Comparison of ENCODE assay signal across 8 cellular contexts in the genomic region with DNA sequence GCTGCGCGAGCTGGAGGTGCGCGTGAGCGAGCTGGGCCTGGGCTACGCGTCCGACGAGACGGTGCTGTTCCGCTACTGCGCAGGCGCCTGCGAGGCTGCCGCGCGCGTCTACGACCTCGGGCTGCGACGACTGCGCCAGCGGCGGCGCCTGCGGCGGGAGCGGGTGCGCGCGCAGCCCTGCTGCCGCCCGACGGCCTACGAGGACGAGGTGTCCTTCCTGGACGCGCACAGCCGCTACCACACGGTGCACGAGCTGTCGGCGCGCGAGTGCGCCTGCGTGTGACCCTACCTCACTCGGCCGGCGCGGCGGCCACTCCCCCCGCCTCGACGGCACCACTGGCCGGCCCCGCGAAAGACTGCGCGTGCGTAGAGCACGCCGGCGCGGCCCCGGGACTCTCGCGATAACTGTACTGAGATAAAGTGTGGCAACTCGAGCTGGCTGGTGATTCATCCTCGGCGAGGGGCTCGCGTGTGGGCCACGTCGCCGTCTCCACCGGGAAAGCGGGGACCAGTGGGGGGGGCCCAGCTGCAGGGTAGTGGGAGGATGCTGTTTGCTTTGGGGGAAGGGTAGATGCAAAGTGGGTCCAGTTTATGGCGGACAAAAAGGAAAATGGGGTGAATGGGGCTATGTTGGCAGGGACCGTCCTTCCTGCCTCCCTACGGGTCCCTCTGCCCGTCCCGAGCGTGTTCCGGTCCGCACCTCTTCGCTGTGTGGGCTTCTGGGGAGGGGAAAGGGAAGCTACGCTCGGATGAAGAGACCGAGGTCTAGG. TPM values are rescaled to one million over a fixed set of nuclear protein-coding genes. Genes with fewer than 3 reads are reported as not detected.
DNase-seq lines count a peak whose midpoint lies in the region; ATAC-seq and TF ChIP-seq lines count a peak whose summit lies in the region.

No MANE protein-coding gene starts in this region.

- peak; percentile 59 for ATAC-seq in GM21360 (IDR thresholded peaks at IDR 0.05; ENCODE audit: unreplicated experiment)

- no peaks in the 10 kb centered on the region for H3K9me3 ChIP-seq in NT2/D1 (ENCODE audit: insufficient read depth, low read length)
- no peaks in the 10 kb centered on the region for H3K9me3 ChIP-seq in esophagus squamous epithelium
- no peaks in the 10 kb centered on the region for H3K9me3 ChIP-seq in muscle layer of duodenum (ENCODE audit: control insufficient read depth in 1 of 2, low read length in 2 of 2)

- TF ChIP-seq POLR2A in esophagus squamous epithelium (IDR thresholded peaks at IDR 0.05), result peak in 3 of 4 donors; percentile 5 to 92 (median 87)

- H3K27ac ChIP-seq in esophagus squamous epithelium (peak overlapping the region; percentile 63 to 94 (median 89)), muscle layer of duodenum (ENCODE audit: low read length) (peak overlapping the region; percentile 90)

- intact Hi-C loops in esophagus squamous epithelium (cut with DNase I), result no loop called here

- WGBS in esophagus squamous epithelium, 2 donors, result 1 to 8% methylated on average over 12 to 13 of the region's 91 CpGs

- DNase-seq in COLO829 (ENCODE audit: low spot score) (peak; percentile 98), HS-27A (ENCODE audit: low read depth) (peak; percentile 69), NT2/D1 (ENCODE audit: low read depth, low spot score) (peak; percentile 89), activated T-cell treated with anti-CD3 and anti-CD28 coated beads for 4 hours (peak; percentile 91), esophagus squamous epithelium (lab: John Stamatoyannopoulos, UW) (peak; percentile 40)
- DNase-seq in stimulated activated CD8-positive, alpha-beta memory T cell treated with anti-CD3 and anti-CD28 coated beads, Interleukin-4, amount 100 ng/mL, for 4 hours (ENCODE audit: low read depth in 2 of 2, low spot score in 1 of 2), result peak; percentile 81 to 92

- H3K4me1 ChIP-seq in NT2/D1 (ENCODE audit: insufficient read depth, insufficient read length) (peaks cover 22% of the 10 kb centered on the region), esophagus squamous epithelium (peaks cover 14 to 46% (median 17%) of the 10 kb centered on the region in 3 donors), muscle layer of duodenum (ENCODE audit: control insufficient read depth in 1 of 2, insufficient read depth in 2 of 2, low read length in 2 of 2) (peaks cover 0 to 20% of the 10 kb centered on the region in 2 donors)

- H3K27me3 ChIP-seq in NT2/D1 (ENCODE audit: insufficient read depth, insufficient read length), result no peaks in the 10 kb centered on the region
- peaks cover 0 to 28% (median 0%) of the 10 kb centered on the region in 4 donors for H3K27me3 ChIP-seq in esophagus squamous epithelium
- no peaks in the 10 kb centered on the region for H3K27me3 ChIP-seq in muscle layer of duodenum (ENCODE audit: low read depth, low read length)

- H3K4me3 ChIP-seq in NT2/D1 (ENCODE audit: insufficient read length, low read depth), result peak overlapping the region; percentile 97
- peak overlapping the region; percentile 26 to 77 (median 62) for H3K4me3 ChIP-seq in esophagus squamous epithelium
- peak overlapping the region; percentile 61 to 66 for H3K4me3 ChIP-seq in muscle layer of duodenum (ENCODE audit: low read depth in 1 of 2, low read length in 2 of 2)

- peak overlapping the region; percentile 100 for H3K9ac ChIP-seq in NT2/D1 (ENCODE audit: insufficient read length, low read depth)

- no peaks in the 10 kb centered on the region for H3K36me3 ChIP-seq in NT2/D1 (ENCODE audit: insufficient read depth, insufficient read length, low read length)
- H3K36me3 ChIP-seq in esophagus squamous epithelium, result peaks cover 0 to 35% (median 0%) of the 10 kb centered on the region in 3 donors
- no peaks in the 10 kb centered on the region for H3K36me3 ChIP-seq in muscle layer of duodenum (ENCODE audit: control insufficient read depth in 1 of 2, insufficient read depth in 2 of 2, low read length in 2 of 2)

- no peak for TF ChIP-seq CTCF in esophagus squamous epithelium (IDR thresholded peaks at IDR 0.05)

RNA-seq across cellular contexts. Expression of a gene that starts 11.4 kb away (rescaled TPM):
- 100 to 1,000 TPM in 1 of 4 donors, 10 to 100 TPM in 3; 40.6 to 160 (median 68.9) TPM for total RNA-seq in esophagus squamous epithelium

RNA-seq across cellular contexts. Expression of a gene that starts 23.2 kb away (rescaled TPM):
- total RNA-seq in esophagus squamous epithelium, result 100 to 1,000 TPM in 2 of 4 donors, 10 to 100 TPM in 2; 51.7 to 145 (median 84.8) TPM

RNA-seq across cellular contexts. Expression of a gene that starts 23.2 kb away (rescaled TPM):
- 1 to 10 TPM; 1.1 to 3.8 (median 1.4) TPM for total RNA-seq in esophagus squamous epithelium

RNA-seq across cellular contexts. Expression of a gene that starts 37.1 kb away (rescaled TPM):
- total RNA-seq in esophagus squamous epithelium, result 10 to 100 TPM; 19.2 to 45.8 (median 39.4) TPM

RNA-seq across cellular contexts. Expression of a gene that starts 42.3 kb away (rescaled TPM):
- not detected for total RNA-seq in esophagus squamous epithelium

Comparison
In these comparisons a context has a peak if more than half of its experiments do, and no peak if none do; other contexts are left out.
1. Peak in every context shown above with its lines: DNase-seq, ATAC-seq, H3K4me3 ChIP-seq and H3K27ac ChIP-seq.
2. DNase-seq: peak in every context shown above with its lines; median percentile 98 in COLO829; 91 in activated T-cell treated with anti-CD3 and anti-CD28 coated beads for 4 hours; 89 in NT2/D1; 86 in stimulated activated CD8-positive, alpha-beta memory T cell treated with anti-CD3 and anti-CD28 coated beads, Interleukin-4, amount 100 ng/mL, for 4 hours; 69 in HS-27A; 40 in esophagus squamous epithelium.